19 cellular contexts compared by ENCODE assay signal in the genomic region with DNA sequence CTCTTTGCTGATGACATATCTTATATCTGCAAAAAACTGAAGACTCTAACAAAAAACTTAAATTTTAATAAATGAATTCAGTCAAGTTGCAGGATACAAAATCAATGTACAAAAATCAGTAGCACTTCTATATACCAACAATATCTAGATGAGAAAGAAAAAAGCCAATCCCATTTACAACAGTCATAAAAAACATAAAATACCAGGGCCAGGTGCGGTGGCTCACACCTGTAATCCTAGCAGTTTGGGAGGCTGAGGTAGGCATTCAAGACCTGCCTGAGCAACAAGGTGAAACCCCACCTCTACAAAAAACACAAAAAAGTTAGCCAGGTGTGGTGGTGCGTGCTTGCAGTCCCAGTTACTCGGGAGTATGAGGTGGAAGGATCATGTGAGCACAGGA.
"Had no signal": no experiment of that assay in that cellular context is flagged by ENCODE, and none has a peak within 500 bp of the region (broad histone marks: within the 10 kb centered on the region; RNA-seq: fewer than 3 reads in every experiment).

No MANE protein-coding gene starts in this region.

- ATAC-seq: foreskin keratinocyte, gastroesophageal sphincter, heart left ventricle, left lung, left ventricle myocardium superior, lower lobe of right lung had no signal

- DNase-seq: colonic mucosa; cortex of kidney; effector memory CD4-positive, alpha-beta T cell; foreskin keratinocyte; heart left ventricle; hypothalamus; immature natural killer cell; islet precursor cell; kidney; kidney glomerular epithelial cell; left lung; left ventricle myocardium superior; lower lobe of right lung; mesenchymal stem cell had no signal

- H3K27me3 Mint-ChIP-seq: dendritic cell treated with granulocyte-macrophage colony-stimulating factor and Interleukin-4, amounts not matched to agents 40 ng/mL and 50 ng/mL, for 4 days had no signal

- H3K4me1 Mint-ChIP-seq: mesothelial cell of epicardium had no signal

- H3K4me3 Mint-ChIP-seq: dendritic cell treated with granulocyte-macrophage colony-stimulating factor and Interleukin-4, amounts not matched to agents 40 ng/mL and 50 ng/mL, for 4 days; immature natural killer cell; mesothelial cell of epicardium had no signal

- H3K36me3 ChIP-seq: colonic mucosa had no signal

- H2AFZ ChIP-seq: hepatocyte had no signal

- H3K4me2 ChIP-seq: hepatocyte had no signal

- H3K4me3 ChIP-seq: colonic mucosa, esophagus muscularis mucosa, gastroesophageal sphincter, heart left ventricle, hepatocyte, left lung, lower lobe of right lung had no signal

- H3K27ac ChIP-seq: colonic mucosa, esophagus muscularis mucosa, foreskin keratinocyte, gastroesophageal sphincter, heart left ventricle, hepatocyte, left lung, lower lobe of right lung had no signal

- H3K79me2 ChIP-seq: hepatocyte had no signal

- H3K9me3 Mint-ChIP-seq: dendritic cell treated with granulocyte-macrophage colony-stimulating factor and Interleukin-4, amounts not matched to agents 40 ng/mL and 50 ng/mL, for 4 days; immature natural killer cell had no signal

- H3K4me1 ChIP-seq: colonic mucosa, esophagus muscularis mucosa, foreskin keratinocyte, gastroesophageal sphincter, heart left ventricle, lower lobe of right lung had no signal

- H3K9me3 ChIP-seq: colonic mucosa, esophagus muscularis mucosa, gastroesophageal sphincter, heart left ventricle, left lung, lower lobe of right lung had no signal

- H3K27me3 ChIP-seq: colonic mucosa, esophagus muscularis mucosa, foreskin keratinocyte, gastroesophageal sphincter, heart left ventricle, hepatocyte, left lung had no signal

- H3K27ac Mint-ChIP-seq: dendritic cell treated with granulocyte-macrophage colony-stimulating factor and Interleukin-4, amounts not matched to agents 40 ng/mL and 50 ng/mL, for 4 days; mesothelial cell of epicardium had no signal
